Comparison of ENCODE assay signal across 8 cellular contexts in the genomic region with DNA sequence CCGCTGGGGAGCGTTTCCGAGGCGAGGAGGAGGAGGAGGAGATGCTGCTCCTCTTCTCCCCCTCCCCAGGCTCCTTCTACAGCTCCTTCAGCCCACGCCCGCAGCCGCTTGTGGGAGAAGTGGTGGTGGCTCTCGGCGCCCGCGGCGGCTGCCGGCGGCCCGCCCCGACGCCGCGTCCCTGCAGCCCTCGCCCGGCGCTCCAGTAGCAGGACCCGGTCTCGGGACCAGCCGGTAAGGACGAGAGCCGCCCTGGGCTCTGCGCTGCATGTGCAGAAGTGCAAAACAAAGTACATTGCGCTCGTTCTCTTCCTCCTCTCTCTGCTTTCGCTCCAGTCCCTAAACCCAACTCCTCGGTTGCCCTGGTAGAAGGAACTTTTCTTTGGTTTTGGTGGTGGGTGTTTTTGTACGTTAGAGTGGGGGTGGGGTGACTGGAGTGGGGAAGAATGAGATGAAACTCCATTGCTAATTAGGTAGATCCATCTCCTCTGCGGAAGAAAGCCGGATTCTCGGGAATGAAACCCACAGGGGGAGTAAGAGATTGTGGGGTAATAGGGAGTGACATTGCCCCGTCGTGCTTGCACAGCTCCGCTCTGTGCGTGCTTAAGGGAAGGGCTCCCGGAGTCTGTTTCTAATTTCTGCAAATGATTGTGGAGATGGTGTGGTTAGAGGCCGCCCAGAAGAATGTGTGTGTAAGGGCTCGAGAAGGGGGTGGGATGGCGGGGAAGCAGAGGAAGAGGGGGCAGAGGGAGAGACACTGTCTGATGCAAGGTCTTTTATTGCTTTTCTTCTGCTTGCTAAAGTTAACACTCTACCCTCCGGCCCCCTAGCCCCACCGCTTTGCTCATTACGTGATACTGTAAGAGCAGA. TPM values are rescaled to one million over a fixed set of nuclear protein-coding genes. Genes with fewer than 3 reads are reported as not detected.
DNase-seq lines count a peak whose midpoint lies in the region; ATAC-seq and TF ChIP-seq lines count a peak whose summit lies in the region.

No MANE protein-coding gene starts in this region.

- H3K4me2 ChIP-seq in PC-9 = peak overlapping the region; percentile 77

- no peaks in the 10 kb centered on the region for H3F3A ChIP-seq in PC-9 (ENCODE audit: insufficient read depth, low read depth)

- in situ Hi-C loops in astrocyte of the cerebellum (cut with HindIII; ENCODE audit: low sequenced_read_pairs) = no loop called here

- H3K79me2 ChIP-seq in PC-9 (ENCODE audit: low read depth) = peaks cover 18% of the 10 kb centered on the region

- H3K9me3 ChIP-seq in PC-9 (ENCODE audit: insufficient read depth, low read depth) = no peaks in the 10 kb centered on the region
- H3K9me3 ChIP-seq in psoas muscle = no peaks in the 10 kb centered on the region

- peak; percentile 15 for ATAC-seq in GM18868 (IDR thresholded peaks at IDR 0.05; ENCODE audit: unreplicated experiment)
- peak; percentile 34 for ATAC-seq in HG03135 (IDR thresholded peaks at IDR 0.05; ENCODE audit: unreplicated experiment)
- peak; percentile 33 to 60 (median 49) for ATAC-seq in psoas muscle

- H3K4me3 ChIP-seq in PC-9 = peak overlapping the region; percentile 79
- peak overlapping the region; percentile 61 for H3K4me3 ChIP-seq in astrocyte of the cerebellum (ENCODE audit: low read depth, low read length)
- H3K4me3 ChIP-seq in psoas muscle = peak overlapping the region; percentile 67

- intact Hi-C loops in PC-9 (cut with micrococcal nuclease; ENCODE audit: unreplicated experiment) = loop anchor here (1.0 kb wide), 1 partner anchor 297 kb away; no protein-coding TSS in a partner anchor
- intact Hi-C loops in psoas muscle (cut with DNase I) = loop anchor here in 1 of 2 donors (10.0 kb wide), 1 partner anchor 300 kb away; the partner anchor contains the start of gene C4orf36

- H3K27me3 ChIP-seq in PC-9 (ENCODE audit: insufficient read depth, low read depth) (no peaks in the 10 kb centered on the region), psoas muscle (ENCODE audit: insufficient read depth in 3 of 3, low read length in 2 of 3) (peaks cover 0 to 48% (median 6%) of the 10 kb centered on the region in 3 donors)

- CTCF ChIA-PET in PC-9 (lab: Charles Lee) = interaction anchor here (1.0 kb wide), 2 partner anchors 98 to 340 kb away, joined by 3 to 6 read pairs; partner anchors contain the start of gene AFF1

- no peaks in the 10 kb centered on the region for H3K9me2 ChIP-seq in PC-9 (ENCODE audit: insufficient read depth)

- peak in 11 of 14 donors; percentile 58 to 84 (median 73) for DNase-seq in C1 segment of cervical spinal cord (lab: John Stamatoyannopoulos, UW)
- peak in 1 of 2 experiments; percentile 25 for DNase-seq in PC-9
- DNase-seq in astrocyte of the cerebellum (ENCODE audit: low read depth) = peak; percentile 67
- DNase-seq in hippocampal formation (lab: John Stamatoyannopoulos, UW) = peak; percentile 60 to 81
- peak; percentile 19 to 50 for DNase-seq in psoas muscle
- no peak for DNase-seq in SHP77 (lab: John Stamatoyannopoulos, UW)

- H2AFZ ChIP-seq in PC-9 = peak overlapping the region; percentile 99

- no peak for TF ChIP-seq CTCF in PC-9 (conservative IDR thresholded peaks at IDR 0.05)
- TF ChIP-seq CTCF in astrocyte of the cerebellum (IDR thresholded peaks at IDR 0.05; ENCODE audit: low read depth, low read length, missing control alignments) = peak; percentile 35
- no peak for TF ChIP-seq CTCF in psoas muscle (IDR thresholded peaks at IDR 0.05)

- POLR2A ChIA-PET in PC-9 (lab: Charles Lee; ENCODE audit: unreplicated experiment) = interaction anchor here (0.5 to 0.7 kb wide), 3 partner anchors 362 to 495 kb away, joined by 3 to 4 read pairs (median 3); no protein-coding TSS in a partner anchor

- no peaks in the 10 kb centered on the region for H3K36me3 ChIP-seq in PC-9 (ENCODE audit: low read depth)
- H3K36me3 ChIP-seq in psoas muscle (ENCODE audit: insufficient read depth in 1 of 2, low read depth in 1 of 2) = no peaks in the 10 kb centered on the region

- 1% methylated on average over 34 to 47 of the region's 47 CpGs for WGBS in psoas muscle, 3 donors

- H3K4me1 ChIP-seq in PC-9 (replicated peaks; ENCODE audit: insufficient read depth) = peaks cover 28% of the 10 kb centered on the region
- H3K4me1 ChIP-seq in psoas muscle = no peaks in the 10 kb centered on the region

- H3K27ac ChIP-seq in PC-9 (no peak overlapping the region; the same call in 1 of the 2 replicates), psoas muscle (peak overlapping the region; percentile 57)

- H4K20me1 ChIP-seq in PC-9 (ENCODE audit: insufficient read depth) = no peaks in the 10 kb centered on the region; the same call in 1 of the 2 replicates

- BruUV-seq in PC-9 (replicated peaks; lab: Mats Ljungman, UMichigan) = TSS peak; percentile 43

RNA-seq across cellular contexts. Expression of gene PTPN13, which starts 0.7 kb away (rescaled TPM):
- total RNA-seq in PC-9 (2021) (6.9 and 8.3 TPM in 2 replicates), psoas muscle (1 to 10 TPM in 3 of 4 donors, under 1 TPM in 1; 0.89 to 2.4 (median 1.2) TPM)
- polyA plus RNA-seq in psoas muscle = under 1 TPM; 0.22 to 0.65 (median 0.36) TPM

Comparison
In these comparisons a context has a peak if more than half of its experiments do, and no peak if none do; other contexts are left out.
1. DNase-seq: peak in C1 segment of cervical spinal cord (11 of 14), astrocyte of the cerebellum (single experiment), hippocampal formation (2 of 2) and psoas muscle (2 of 2); none in SHP77 (0 of 2).
2. Peak in every context shown above with its lines, with median percentiles within 50 percentile points of each other: ATAC-seq and H3K4me3 ChIP-seq.